ENCODE assay signal across 14 cellular contexts in genomic region chr20:10665027-10665561, GRCh38. TPM values are rescaled to one million over a fixed set of nuclear protein-coding genes. Genes with fewer than 3 reads are reported as not detected.
DNase-seq lines count a peak whose midpoint lies in the region; ATAC-seq and TF ChIP-seq lines count a peak whose summit lies in the region.
"Had no signal": no experiment of that assay in that cellular context is flagged by ENCODE, and none has a peak within 500 bp of the region (broad histone marks: within the 10 kb centered on the region; RNA-seq: fewer than 3 reads in every experiment).

No MANE protein-coding gene starts in this region.

- TF ChIP-seq CTCF in WTC11 (IDR thresholded peaks at IDR 0.05) (no peak), right atrium auricular region (IDR thresholded peaks at IDR 0.05) (no peak), gastrocnemius medialis (IDR thresholded peaks at IDR 0.05 in 4 of 5, conservative IDR thresholded peaks at IDR 0.05 in 1 of 5) (no peak)

- intact Hi-C loops in gastrocnemius medialis (cut with DNase I; ENCODE audit: low total_unique reads), result no loop called here

- H3K36me3 ChIP-seq in right atrium auricular region (peaks cover 47% of the 10 kb centered on the region), gastrocnemius medialis (peaks cover 0 to 5% of the 10 kb centered on the region in 2 donors)

- H3K9me3 ChIP-seq in right atrium auricular region (no peaks in the 10 kb centered on the region), gastrocnemius medialis (no peaks in the 10 kb centered on the region)
- H3K9me3 ChIP-seq: BLaER1 treated with 17β-estradiol and CSF1 and Interleukin-3, amounts not matched to agents 10 nM and 100 nM had no signal

- H3K4me1 ChIP-seq in right atrium auricular region (peaks cover 0 to 92% of the 10 kb centered on the region in 2 donors), gastrocnemius medialis (peaks cover 45 to 70% of the 10 kb centered on the region in 2 donors)

- peaks cover 98% of the 10 kb centered on the region for H3K4me1 Mint-ChIP-seq in WTC11

- DNase-seq in DMS79 treated with DMSO at 0.1 percent for 48 hours (lab: John Stamatoyannopoulos, UW) (peak; percentile 44), WTC11 (ENCODE audit: low spot score) (no peak), right atrium auricular region (ENCODE audit: low spot score) (no peak), gastrocnemius medialis (no peak), midbrain (lab: John Stamatoyannopoulos, UW) (no peak)
- DNase-seq: glutamatergic neuron had no signal

- H3K27me3 ChIP-seq in right atrium auricular region (no peaks in the 10 kb centered on the region), gastrocnemius medialis (no peaks in the 10 kb centered on the region)

- ATAC-seq in WTC11, result no peak
- ATAC-seq in gastrocnemius medialis, result no peak
- ATAC-seq in GM21423 (IDR thresholded peaks at IDR 0.05; ENCODE audit: unreplicated experiment), result no peak
- ATAC-seq in HG02678 (IDR thresholded peaks at IDR 0.05; ENCODE audit: unreplicated experiment), result no peak
- ATAC-seq in GM19463 (IDR thresholded peaks at IDR 0.05; ENCODE audit: unreplicated experiment), result no peak
- ATAC-seq: activated CD4-positive, CD25-positive, alpha-beta regulatory T cell treated with anti-CD3 and anti-CD28 coated beads, Interleukin-2, amount 50 U/mL, for 24 hours; stimulated activated memory B cell treated with anti-CD40 and anti-IgM and Interleukin-4, amounts not matched to agents 10 μg/mL and 1 μg/mL and 100 μg/mL, for 72 hours had no signal

- no peaks in the 10 kb centered on the region for H3K9me3 Mint-ChIP-seq in WTC11
- H3K9me3 Mint-ChIP-seq: activated T-helper 2 cell treated with anti-CD3 and anti-CD28 coated beads, Interferon-gamma antibody, Interleukin-2, Interleukin-4, amounts not matched to agents 10 μg/mL and 5 μg/mL and 100 μg/mL, durations not matched to agents 14 hours and 24 hours and 36 hours; dendritic cell treated with granulocyte-macrophage colony-stimulating factor and Interleukin-4, amounts not matched to agents 40 ng/mL and 50 ng/mL, for 4 days had no signal

- H3K4me3 ChIP-seq in right atrium auricular region (no peak overlapping the region), gastrocnemius medialis (no peak overlapping the region)
- H3K4me3 ChIP-seq: BLaER1 treated with 17β-estradiol and CSF1 and Interleukin-3, amounts not matched to agents 10 nM and 100 nM had no signal

- TF ChIP-seq POLR2A in gastrocnemius medialis (IDR thresholded peaks at IDR 0.05), result no peak

- CTCF ChIA-PET in WTC11 (lab: Charles Lee), result interaction anchor here (0.6 to 1.7 kb wide), 5 partner anchors 10 to 1046 kb away, joined by 3 to 6 read pairs (median 3); no protein-coding TSS in a partner anchor

- in situ Hi-C loops in gastrocnemius medialis (cut with MboI; ENCODE audit: low sequenced_read_pairs in 4 of 4), result loop anchor here in 1 of 4 donors (25.0 kb wide), 1 partner anchor 1247 kb away; the partner anchor contains the start of gene BTBD3

- POLR2A ChIA-PET in WTC11 (lab: Charles Lee), result interaction anchor here (0.6 to 3.0 kb wide), 3 partner anchors 9 to 46 kb away, joined by 3 to 12 read pairs (median 5); partner anchors contain the start of gene JAG1

- peaks cover 55% of the 10 kb centered on the region for H3K36me3 Mint-ChIP-seq in WTC11
- H3K36me3 Mint-ChIP-seq: stimulated activated memory B cell treated with anti-CD40 and anti-IgM and Interleukin-4, amounts not matched to agents 10 μg/mL and 1 μg/mL and 100 μg/mL, for 72 hours had no signal

- peak overlapping the region; percentile 43 for H3K4me3 Mint-ChIP-seq in WTC11
- H3K4me3 Mint-ChIP-seq: dendritic cell treated with granulocyte-macrophage colony-stimulating factor and Interleukin-4, amounts not matched to agents 40 ng/mL and 50 ng/mL, for 4 days; stimulated activated memory B cell treated with anti-CD40 and anti-IgM and Interleukin-4, amounts not matched to agents 10 μg/mL and 1 μg/mL and 100 μg/mL, for 72 hours had no signal

- no peaks in the 10 kb centered on the region for H3K27me3 Mint-ChIP-seq in WTC11 (ENCODE audit: low read depth)

- H3K27ac Mint-ChIP-seq in WTC11, result peak overlapping the region; percentile 98
- H3K27ac Mint-ChIP-seq: activated T-helper 2 cell treated with anti-CD3 and anti-CD28 coated beads, Interferon-gamma antibody, Interleukin-2, Interleukin-4, amounts not matched to agents 10 μg/mL and 5 μg/mL and 100 μg/mL, durations not matched to agents 14 hours and 24 hours and 36 hours; stimulated activated memory B cell treated with anti-CD40 and anti-IgM and Interleukin-4, amounts not matched to agents 10 μg/mL and 1 μg/mL and 100 μg/mL, for 72 hours had no signal

- H3K27ac ChIP-seq in right atrium auricular region (peak overlapping the region; percentile 58 to 76), gastrocnemius medialis (peak overlapping the region; percentile 48 to 76 (median 61))
- H3K27ac ChIP-seq: BLaER1 treated with 17β-estradiol and CSF1 and Interleukin-3, amounts not matched to agents 10 nM and 100 nM had no signal

TF ChIP-seq in WTC11, 78 proteins besides CTCF, POLR2A, EP300 and RAD21:
- no peak for TF ChIP-seq NFE2L1 (CRISPR knock-in tag; IDR thresholded peaks at IDR 0.05)

RNA-seq across cellular contexts. Expression of gene JAG1, which starts 8.7 kb away (rescaled TPM):
- 38.3 to 45.2 TPM (median 41.6 TPM) in 3 replicates for total RNA-seq in WTC11 (2021)
- 10 to 100 TPM; 30.9 to 32.8 TPM for total RNA-seq in right atrium auricular region
- total RNA-seq in gastrocnemius medialis, result 10 to 100 TPM; 10.3 to 19.6 (median 13.2) TPM
